In genomic region chr1:27772932-27773731, GRCh38 we compare ENCODE assay signal across 8 cellular contexts. TPM values are rescaled to one million over a fixed set of nuclear protein-coding genes. Genes with fewer than 3 reads are reported as not detected.
DNase-seq lines count a peak whose midpoint lies in the region; ATAC-seq and TF ChIP-seq lines count a peak whose summit lies in the region.

Gene STX12, plus strand, starts transcription at chr1:27773219. Its CDS starts 89 bp downstream, at chr1:27773308.

- POLR2A ChIA-PET in Panc1 (lab: Charles Lee), result interaction anchor here (0.6 to 1.1 kb wide), 4 partner anchors 12 to 387 kb away, joined by 3 to 5 read pairs (median 4); partner anchors contain the start of gene FAM76A

- TF ChIP-seq POLR2A in erythroblast (IDR thresholded peaks at IDR 0.05; ENCODE audit: low read length), result peak; percentile 69

- peaks cover 34% of the 10 kb centered on the region for H3K4me1 Mint-ChIP-seq in activated T-cell treated with anti-CD3 and anti-CD28 coated beads, Interleukin-2, amount 50 U/mL, for 4 hours (ENCODE audit: low read depth)

- H3K36me3 ChIP-seq in Panc1 (ENCODE audit: control insufficient read depth, insufficient read depth, low read length) (no peaks in the 10 kb centered on the region; the same call in 1 of the 2 replicates), mucosa of stomach (ENCODE audit: control insufficient read depth, insufficient read depth, low read length) (no peaks in the 10 kb centered on the region)

- H3K4me3 Mint-ChIP-seq in activated T-cell treated with anti-CD3 and anti-CD28 coated beads, Interleukin-2, amount 50 U/mL, for 4 hours, result peak within 1 kb of the TSS; percentile 97

- intact Hi-C loops in Panc1 (cut with micrococcal nuclease; ENCODE audit: unreplicated experiment), result no loop called here

- H3K27ac ChIP-seq in Panc1 (ENCODE audit: low read length), result peak within 1 kb of the TSS; percentile 83

- H3K9me3 ChIP-seq in Panc1 (ENCODE audit: control insufficient read depth, insufficient read depth, low read depth, low read length), result no peaks in the 10 kb centered on the region
- H3K9me3 ChIP-seq in mucosa of stomach (ENCODE audit: control insufficient read depth, low read length), result no peaks in the 10 kb centered on the region

- CTCF ChIA-PET in Panc1 (lab: Charles Lee), result interaction anchor here (0.6 to 1.5 kb wide), 4 partner anchors 9 to 104 kb away, joined by 3 to 7 read pairs (median 5); partner anchors contain the start of gene FAM76A

- ATAC-seq in GM21723 (IDR thresholded peaks at IDR 0.05; ENCODE audit: unreplicated experiment) (peak; percentile 93), Panc1 (peak; percentile 99)
- peak; percentile 96 to 97 for ATAC-seq in activated T-cell treated with anti-CD3 and anti-CD28 coated beads, Interleukin-2, amount 50 U/mL, for 4 hours

- in situ Hi-C loops in Panc1 (cut with HindIII; ENCODE audit: low pct_unique_long_range_greater_than_20kb, low sequenced_read_pairs), result no loop called here

- peak within 1 kb of the TSS; percentile 98 for H3K9ac ChIP-seq in mucosa of stomach (ENCODE audit: low read length)

- DNase-seq in DMS53 (lab: John Stamatoyannopoulos, UW) (peak; percentile 99), KG1 (lab: John Stamatoyannopoulos, UW) (peak; percentile 92), Panc1 (ENCODE audit: low read depth, low spot score) (peak; percentile 98), erythroblast (lab: John Stamatoyannopoulos, UW) (peak; percentile 94 to 99)
- DNase-seq in activated T-cell treated with anti-CD3 and anti-CD28 coated beads, Interleukin-2, amount 50 U/mL, for 4 hours, result peak; percentile 98
- peak; percentile 94 to 95 for DNase-seq in stimulated activated CD8-positive, alpha-beta memory T cell treated with anti-CD3 and anti-CD28 coated beads, Interleukin-7, amount 100 ng/mL, for 1 hour (ENCODE audit: low read depth in 2 of 2)

- H3K4me1 ChIP-seq in Panc1 (ENCODE audit: control insufficient read depth, insufficient read depth, low read length), result peaks cover 6% of the 10 kb centered on the region; the same call in 1 of the 2 replicates
- peaks cover 22% of the 10 kb centered on the region for H3K4me1 ChIP-seq in mucosa of stomach (ENCODE audit: control insufficient read depth, insufficient read depth, low read length)

- TF ChIP-seq CTCF in Panc1 (IDR thresholded peaks at IDR 0.05), result no peak

- H3K27me3 ChIP-seq in Panc1 (ENCODE audit: control insufficient read depth, insufficient read depth, low read length) (no peaks in the 10 kb centered on the region), mucosa of stomach (ENCODE audit: control insufficient read depth, insufficient read depth, low read length) (no peaks in the 10 kb centered on the region)

- peaks cover 10% of the 10 kb centered on the region for H3K36me3 Mint-ChIP-seq in activated T-cell treated with anti-CD3 and anti-CD28 coated beads, Interleukin-2, amount 50 U/mL, for 4 hours (ENCODE audit: insufficient read depth)

- no peaks in the 10 kb centered on the region for H3K27me3 Mint-ChIP-seq in activated T-cell treated with anti-CD3 and anti-CD28 coated beads, Interleukin-2, amount 50 U/mL, for 4 hours (ENCODE audit: low read depth)

- no peaks in the 10 kb centered on the region for H3K9me3 Mint-ChIP-seq in activated T-cell treated with anti-CD3 and anti-CD28 coated beads, Interleukin-2, amount 50 U/mL, for 4 hours

- no TSS peak for BruUV-seq in Panc1 (replicated peaks; lab: Mats Ljungman, UMichigan)

- peak within 1 kb of the TSS; percentile 84 to 88 for H3K4me3 ChIP-seq in Panc1 (ENCODE audit: low read depth in 2 of 2, low read length in 2 of 2)
- H3K4me3 ChIP-seq in mucosa of stomach (ENCODE audit: low read length), result peak within 1 kb of the TSS; percentile 94

RNA-seq across cellular contexts. Expression of gene STX12, which starts in this region (rescaled TPM):
- total RNA-seq in Panc1 (2021; ENCODE audit: unreplicated experiment), result 25.3 TPM
- polyA plus RNA-seq in Panc1 (2012; ENCODE audit: insufficient read length), result 21.2 TPM
- total RNA-seq in activated T-cell treated with anti-CD3 and anti-CD28 coated beads, Interleukin-2, amount 50 U/mL, for 4 hours, result 10 to 100 TPM; 18.5 to 27.2 (median 25.2) TPM

Comparison
In these comparisons a context has a peak if more than half of its experiments do, and no peak if none do; other contexts are left out.
1. Peak in every context shown above with its lines: DNase-seq, ATAC-seq, H3K4me3 ChIP-seq and H3K27ac ChIP-seq.